ENCODE assay signal across 10 cellular contexts in the genomic region with DNA sequence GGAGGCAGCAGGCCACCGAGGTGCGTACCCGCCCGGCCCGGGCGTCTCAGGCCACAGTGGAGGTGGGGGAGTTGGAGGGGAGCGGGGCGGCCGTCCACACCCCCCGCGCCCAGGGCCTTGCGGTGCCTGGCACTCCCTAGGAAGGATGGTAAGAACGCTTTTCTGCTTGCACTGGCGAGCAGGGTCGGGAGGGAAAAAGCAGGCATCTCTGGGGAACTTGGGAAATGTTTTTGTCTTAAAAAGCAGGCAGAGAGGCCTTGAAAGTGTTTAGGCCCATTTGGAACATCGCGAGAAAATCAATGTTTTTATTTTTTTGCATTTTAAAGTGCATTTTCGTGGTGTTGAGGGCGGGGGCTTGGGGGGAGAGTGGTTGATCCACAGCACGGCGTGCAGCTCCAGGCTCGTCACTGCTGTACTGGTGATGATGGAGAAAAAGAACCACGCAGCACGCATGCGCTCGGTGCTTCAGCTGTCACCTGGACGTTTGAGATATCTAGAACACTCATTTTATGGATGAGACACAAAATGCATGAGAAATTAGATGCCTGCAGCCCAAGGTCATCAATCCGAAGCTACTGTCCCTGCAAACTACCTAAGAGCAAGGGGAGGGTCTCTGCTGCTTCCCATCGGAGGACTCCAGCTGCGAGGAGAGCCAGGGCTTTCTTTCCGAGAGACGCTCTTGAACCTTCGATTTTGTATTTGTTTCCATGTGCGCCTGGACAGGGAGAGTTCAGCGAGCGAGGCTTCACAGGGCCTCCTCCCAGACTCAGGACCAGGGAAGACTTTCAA. TPM values are rescaled to one million over a fixed set of nuclear protein-coding genes. Genes with fewer than 3 reads are reported as not detected.
DNase-seq lines count a peak whose midpoint lies in the region; ATAC-seq, FAIRE-seq and TF ChIP-seq lines count a peak whose summit lies in the region.
"Had no signal": no experiment of that assay in that cellular context is flagged by ENCODE, and none has a peak within 500 bp of the region (broad histone marks: within the 10 kb centered on the region; RNA-seq: fewer than 3 reads in every experiment).

No MANE protein-coding gene starts in this region.

- H3K27me3 ChIP-seq in BJ (ENCODE audit: control insufficient read depth, insufficient read depth, low read length) = peaks cover 4% of the 10 kb centered on the region
- no peaks in the 10 kb centered on the region for H3K27me3 ChIP-seq in MG63
- H3K27me3 ChIP-seq in neuronal stem cell (ENCODE audit: control insufficient read depth in 3 of 3, insufficient read depth in 3 of 3, low read depth in 1 of 3, low read length in 3 of 3) = peaks cover 37 to 90% (median 66%) of the 10 kb centered on the region in 3 experiments
- peaks cover 0 to 18% of the 10 kb centered on the region in 2 experiments; a peak in 2 of 5 replicates for H3K27me3 ChIP-seq in HepG2 (ENCODE audit: control insufficient read depth in 1 of 2, insufficient read depth in 2 of 2, low read length in 2 of 2)

- no peak overlapping the region for H3K4ac ChIP-seq in neuronal stem cell (ENCODE audit: low read length)

- H3K36me3 ChIP-seq in BJ (ENCODE audit: control insufficient read depth, insufficient read depth, low read length) (no peaks in the 10 kb centered on the region), MG63 (no peaks in the 10 kb centered on the region), neuronal stem cell (replicated peaks in 1 of 2; ENCODE audit: control insufficient read depth in 2 of 2, insufficient read depth in 2 of 2, low read length in 2 of 2) (no peaks in the 10 kb centered on the region), HepG2 (replicated peaks in 1 of 2; ENCODE audit: control insufficient read depth in 1 of 2, insufficient read depth in 2 of 2, low read length in 2 of 2) (no peaks in the 10 kb centered on the region)

- peaks cover 17% of the 10 kb centered on the region for H3K36me3 Mint-ChIP-seq in Calu3 (ENCODE audit: insufficient read depth, unreplicated experiment)

- no peaks in the 10 kb centered on the region for H3K79me2 ChIP-seq in HepG2 (ENCODE audit: insufficient read depth, low read length)

- H2BK15ac ChIP-seq in neuronal stem cell (ENCODE audit: low read length) = no peak overlapping the region

- H2AFZ ChIP-seq in neuronal stem cell (ENCODE audit: low read length) (peak overlapping the region; percentile 87), HepG2 (ENCODE audit: low read length) (no peak overlapping the region)

- no peaks in the 10 kb centered on the region for H3K79me1 ChIP-seq in neuronal stem cell (ENCODE audit: low read depth, low read length)

- no peak overlapping the region for H4K8ac ChIP-seq in neuronal stem cell (ENCODE audit: low read depth, low read length)

- H3K4me3 ChIP-seq in BJ (ENCODE audit: low read depth, low read length) = peak overlapping the region; percentile 17; the same call in 1 of the 2 replicates
- H3K4me3 ChIP-seq in MG63 = peak overlapping the region; percentile 34
- peak overlapping the region; percentile 27 for H3K4me3 ChIP-seq in epithelial cell of esophagus (ENCODE audit: low read length)
- H3K4me3 ChIP-seq in neuronal stem cell (ENCODE audit: low read length in 2 of 2) = peak overlapping the region in 1 of 2 donors; percentile 80
- no peak overlapping the region for H3K4me3 ChIP-seq in HepG2 (replicated peaks in 1 of 3; ENCODE audit: insufficient read depth in 1 of 3, low read depth in 2 of 3, low read length in 3 of 3)

- peaks cover 10% of the 10 kb centered on the region for H3K4me1 Mint-ChIP-seq in Calu3 (ENCODE audit: low read depth, unreplicated experiment)

- H3K27ac ChIP-seq in neuronal stem cell (replicated peaks; ENCODE audit: low read length) = no peak overlapping the region
- H3K27ac ChIP-seq in HepG2 (ENCODE audit: extremely low read length, insufficient read depth, low read length) = no peak overlapping the region

- no peak overlapping the region for H2BK5ac ChIP-seq in neuronal stem cell (ENCODE audit: low read length)

- peaks cover 0 to 10% of the 10 kb centered on the region in 2 donors for H3K4me1 ChIP-seq in neuronal stem cell (ENCODE audit: control insufficient read depth in 2 of 2, insufficient read depth in 1 of 2, low read depth in 1 of 2, low read length in 2 of 2)
- H3K4me1 ChIP-seq in HepG2 (ENCODE audit: insufficient read depth, low read length) = no peaks in the 10 kb centered on the region

- intact Hi-C loops in Calu3 (cut with micrococcal nuclease; ENCODE audit: unreplicated experiment) (no loop called here), HepG2 (cut with micrococcal nuclease; ENCODE audit: unreplicated experiment) (no loop called here)

- TF ChIP-seq CTCF in BJ (IDR thresholded peaks at IDR 0.05; ENCODE audit: insufficient read depth, low read depth, low read length) (no peak), epithelial cell of esophagus (IDR thresholded peaks at IDR 0.05; ENCODE audit: insufficient read depth, low read depth, low read length, missing control alignments) (no peak), Calu3 (IDR thresholded peaks at IDR 0.05; ENCODE audit: unreplicated experiment) (no peak), HepG2 (CRISPR knock-in tag; IDR thresholded peaks at IDR 0.05) (no peak)

- H3K14ac ChIP-seq in neuronal stem cell (ENCODE audit: low read length) = no peak overlapping the region

- no peak overlapping the region for H3K4me3 Mint-ChIP-seq in Calu3 (ENCODE audit: low read depth, unreplicated experiment)

- no peak overlapping the region for H3K18ac ChIP-seq in neuronal stem cell (ENCODE audit: low read length)

- POLR2A ChIA-PET in BJ (lab: Charles Lee) (no interaction called here), HepG2 (lab: Yijun Ruan, JAX) (no interaction called here)

- CTCF ChIA-PET in BJ (lab: Yijun Ruan, JAX) = no interaction called here
- CTCF ChIA-PET in Calu3 (lab: Charles Lee) = no interaction called here
- CTCF ChIA-PET in HepG2 (lab: Yijun Ruan, JAX; ENCODE audit: low intra/inter-chr PET ratio, low total read pairs) = no interaction called here

- no peak for ATAC-seq in HepG2

- H2AK5ac ChIP-seq in neuronal stem cell (ENCODE audit: low read depth, low read length) = peak overlapping the region; percentile 32

- no TSS peak for BruUV-seq in Calu3 (replicated peaks; lab: Mats Ljungman, UMichigan)
- no TSS peak for BruUV-seq in HepG2 (replicated peaks; lab: Mats Ljungman, UMichigan)

- no peak overlapping the region for H2BK120ac ChIP-seq in neuronal stem cell (ENCODE audit: low read depth, low read length)

- H2BK12ac ChIP-seq in neuronal stem cell (ENCODE audit: low read length) = no peak overlapping the region

- no peak for TF ChIP-seq RAD21 in HepG2 (CRISPR knock-in tag; IDR thresholded peaks at IDR 0.05)

- peak overlapping the region; percentile 78 for H3K9ac ChIP-seq in neuronal stem cell (ENCODE audit: low read depth, low read length, poor library complexity)
- H3K9ac ChIP-seq in HepG2 (ENCODE audit: insufficient read depth, low read depth, low read length) = no peak overlapping the region

- no peaks in the 10 kb centered on the region for H3K9me3 ChIP-seq in MG63
- H3K9me3 ChIP-seq in neuronal stem cell (replicated peaks in 1 of 2; ENCODE audit: control insufficient read depth in 2 of 2, insufficient read depth in 1 of 2, low read depth in 1 of 2, low read length in 2 of 2) = peaks cover 3 to 19% of the 10 kb centered on the region in 2 donors
- no peaks in the 10 kb centered on the region for H3K9me3 ChIP-seq in HepG2 (ENCODE audit: low read length)

- peak overlapping the region; percentile 96 for H3K4me2 ChIP-seq in neuronal stem cell (ENCODE audit: insufficient read depth, low read length, poor library complexity, severe bottlenecking)
- H3K4me2 ChIP-seq in HepG2 (ENCODE audit: low read depth, low read length) = no peak overlapping the region

- no peak for TF ChIP-seq POLR2A in HepG2 (IDR thresholded peaks at IDR 0.05; ENCODE audit: insufficient read depth in 1 of 2, low read depth in 2 of 2, low read length in 2 of 2)

- H4K91ac ChIP-seq in neuronal stem cell (ENCODE audit: low read depth, low read length, poor library complexity) = no peak overlapping the region

- DNase-seq in BJ (ENCODE audit: low read depth) = no peak
- no peak for DNase-seq in MG63
- DNase-seq in epithelial cell of esophagus (ENCODE audit: low read depth) = no peak
- no peak for DNase-seq in neuronal stem cell (ENCODE audit: low spot score)
- DNase-seq in NCI-H1048 (lab: John Stamatoyannopoulos, UW) = no peak
- DNase-seq in Calu3 = no peak
- no peak for DNase-seq in DMS 273 treated with DMSO at 0.1 percent for 48 hours (lab: John Stamatoyannopoulos, UW)
- no peak for DNase-seq in HepG2 (ENCODE audit: low spot score)
- DNase-seq: cortex of kidney had no signal

- no peak overlapping the region for H3K23ac ChIP-seq in neuronal stem cell (ENCODE audit: low read depth, low read length, poor library complexity)

- peaks cover 36% of the 10 kb centered on the region for H3K27me3 Mint-ChIP-seq in Calu3 (ENCODE audit: unreplicated experiment)

- H4K20me1 ChIP-seq in HepG2 (ENCODE audit: insufficient read depth, low read length) = no peaks in the 10 kb centered on the region

- no peak overlapping the region for H3K27ac Mint-ChIP-seq in Calu3 (ENCODE audit: unreplicated experiment)

- no peak for TF ChIP-seq EP300 in HepG2 (IDR thresholded peaks at IDR 0.05; ENCODE audit: low read depth in 2 of 2, low read length in 2 of 2)
- no peak for TF ChIP-seq EP300 in HepG2 (CRISPR knock-in tag; IDR thresholded peaks at IDR 0.05; ENCODE audit: borderline replicate concordance)

- no peaks in the 10 kb centered on the region for H3K9me3 Mint-ChIP-seq in Calu3 (ENCODE audit: low read depth, unreplicated experiment)

- WGBS in neuronal stem cell (ENCODE audit: extremely low coverage in 2 of 2, insufficient read length in 2 of 2, insufficient replicate concordance in 1 of 2), 2 donors = no CpG with 5 or more reads among the region's 36 CpGs
- 71% methylated on average over 34 of the region's 36 CpGs for WGBS in HepG2 (ENCODE audit: low lambda C conversion rate)

- no peak for FAIRE-seq in HepG2 (lab: Jason Lieb, UNC)
- FAIRE-seq: H54 had no signal

- in situ Hi-C loops in HepG2 (cut with HindIII; ENCODE audit: extremely low pct_ligation_motif_present, low pct_unique_long_range_greater_than_20kb) = no loop called here

RNA-seq across cellular contexts. Expression of a gene that starts 2.2 kb away (rescaled TPM):
- polyA plus RNA-seq in BJ (2011; rRNA removed) (not detected in 2 replicates), HepG2 (2011; rRNA removed) (not detected in 2 replicates)
- not detected in 2 replicates for polyA minus RNA-seq in BJ (2011; rRNA and poly(A)+ RNA removed)
- 0.30 TPM in 1 of 2 replicates, not detected in the other for total RNA-seq in MG63 (2014; rRNA removed; shearing (Covaris generic); ENCODE audit: low replicate concordance)
- polyA plus RNA-seq in neuronal stem cell (2013, experiment 1 of 2) = 0.36 TPM
- polyA plus RNA-seq in neuronal stem cell (2013, experiment 2 of 2) = 0.53 TPM
- total RNA-seq in Calu3 (2022) (not detected in 2 replicates), HepG2 (2016; rRNA removed; fragmentation: Illumina TruSeq; extraction: Trizol) (not detected in 2 replicates)
- not detected in 2 replicates for total RNA-seq in HepG2 (2016; cell fraction: cytosol; rRNA removed; fragmentation: Illumina TruSeq; extraction: Trizol; ENCODE audit: low read depth)
- total RNA-seq in HepG2 (2016; cell fraction: insoluble cytoplasmic fraction; rRNA removed; fragmentation: Illumina TruSeq; extraction: Trizol) = not detected in 2 replicates
- total RNA-seq in HepG2 (2016; cell fraction: membrane; rRNA removed; fragmentation: Illumina TruSeq; extraction: Trizol) = not detected in 2 replicates
- total RNA-seq in HepG2 (2016; cell fraction: nucleus; rRNA removed; fragmentation: Illumina TruSeq; extraction: Trizol) = not detected in 2 replicates
- polyA plus RNA-seq in HepG2 (2011; cell fraction: cytosol; rRNA removed) = not detected in 2 replicates
- polyA plus RNA-seq in HepG2 (2011; cell fraction: nucleus; rRNA removed) = not detected in 2 replicates
- polyA plus RNA-seq in HepG2 (2012) = not detected in 2 replicates
- polyA plus RNA-seq in HepG2 (2016; cell fraction: cytosol; fragmentation: Illumina TruSeq; extraction: Trizol; ENCODE audit: low read depth) = not detected in 2 replicates
- polyA plus RNA-seq in HepG2 (2016; cell fraction: insoluble cytoplasmic fraction; fragmentation: Illumina TruSeq; extraction: Trizol; ENCODE audit: low read depth) = not detected in 2 replicates
- not detected in 2 replicates for polyA plus RNA-seq in HepG2 (2016; cell fraction: membrane; fragmentation: Illumina TruSeq; extraction: Trizol; ENCODE audit: low read depth)
- not detected in 2 replicates for polyA plus RNA-seq in HepG2 (2016; cell fraction: nucleus; fragmentation: Illumina TruSeq; extraction: Trizol; ENCODE audit: insufficient read depth, low read depth)
- polyA minus RNA-seq in HepG2 (2011; rRNA and poly(A)+ RNA removed; ENCODE audit: low replicate concordance) = not detected in 2 replicates
- polyA minus RNA-seq in HepG2 (2011; cell fraction: cytosol; rRNA and poly(A)+ RNA removed) = not detected in 2 replicates
- polyA minus RNA-seq in HepG2 (2011; cell fraction: nucleus; rRNA and poly(A)+ RNA removed) = not detected in 2 replicates

Comparison
In these comparisons a context has a peak if more than half of its experiments do, and no peak if none do; other contexts are left out.
1. H3K4me3 ChIP-seq: peak in BJ (single experiment), MG63 (single experiment) and epithelial cell of esophagus (single experiment); none in HepG2 (0 of 3).